25 cellular contexts compared by ENCODE assay signal in genomic region chr10:116216676-116217075, GRCh38. TPM values are rescaled to one million over a fixed set of nuclear protein-coding genes. Genes with fewer than 3 reads are reported as not detected.
A peak's percentile ranks its signal among the peaks of the same experiment; 100 is the strongest.
DNase-seq lines count a peak whose midpoint lies in the region; ATAC-seq and TF ChIP-seq lines count a peak whose summit lies in the region.
"Had no signal": no experiment of that assay in that cellular context is flagged by ENCODE, and none has a peak within 500 bp of the region (broad histone marks: within the 10 kb centered on the region; RNA-seq: fewer than 3 reads in every experiment).

No MANE protein-coding gene starts in this region.

- ATAC-seq in GM19395 (IDR thresholded peaks at IDR 0.05; ENCODE audit: unreplicated experiment) (no peak), HG03342 (IDR thresholded peaks at IDR 0.05; ENCODE audit: unreplicated experiment) (no peak)
- ATAC-seq: A549, GM23338, HCT116, SK-N-SH treated with all-trans-retinoic acid at 6 μM for 48 hours had no signal

- H3K36me3 ChIP-seq in HEK293 (ENCODE audit: control insufficient read depth in 2 of 2, insufficient read depth in 1 of 2, low read length in 2 of 2), result no peaks in the 10 kb centered on the region
- H3K36me3 ChIP-seq: MG63 had no signal

- H3K4me1 ChIP-seq in HEK293 (ENCODE audit: control insufficient read depth, insufficient read depth, low read length), result peaks cover 10% of the 10 kb centered on the region
- H3K4me1 ChIP-seq: A549 had no signal

- no peaks in the 10 kb centered on the region for H3K9me3 ChIP-seq in HEK293 (ENCODE audit: control insufficient read depth, insufficient read depth, low read depth, low read length)
- H3K9me3 ChIP-seq: A549, MG63 had no signal

- DNase-seq in astrocyte of the hippocampus (ENCODE audit: low read depth, low spot score) (peak; percentile 8), kidney glomerular epithelial cell (lab: John Stamatoyannopoulos, UW) (peak; percentile 35), myocyte (ENCODE audit: low read depth) (peak; percentile 8), NCI-H1092 (lab: John Stamatoyannopoulos, UW) (no peak)
- DNase-seq in activated CD4-positive, alpha-beta T cell treated with anti-CD3 and anti-CD28 coated beads, Interleukin-2, amount 50 U/mL, for 4 hours, result no peak
- DNase-seq: C1 segment of cervical spinal cord; CD8-positive, alpha-beta memory T cell; MG63; NCI-H1092 treated with DMSO at 0.1 percent for 48 hours; NCI-H1694; NCI-H2081 treated with DMSO at 0.1 percent for 48 hours; NCI-H2227 treated with DMSO at 0.1 percent for 48 hours; NCI-H510A treated with DMSO at 0.1 percent for 48 hours; NCI-H774; OCI-M1; RPMI8226; SIG-M5 had no signal

- no peak for TF ChIP-seq CTCF in HEK293 (tag by site-specific recombination; IDR thresholded peaks at IDR 0.05)

- no peak overlapping the region for H3K27ac ChIP-seq in HEK293 (ENCODE audit: extremely low read depth, low read depth, low read length)
- H3K27ac ChIP-seq: A549, KMS-11 had no signal

- POLR2A ChIA-PET in HEK293 (lab: Yijun Ruan, JAX), result no interaction called here

- no peak overlapping the region for H3K4me3 ChIP-seq in HEK293 (ENCODE audit: low read depth, low read length)
- H3K4me3 ChIP-seq: A549, GM23338, MG63 had no signal

- CTCF ChIA-PET in HEK293 (lab: Yijun Ruan, JAX), result interaction anchor here (1.2 kb wide), 1 partner anchor 417 kb away, joined by 3 read pairs; no protein-coding TSS in a partner anchor

TF ChIP-seq in HEK293, 187 proteins besides CTCF, POLR2A, EP300 and RAD21:
- TF ChIP-seq ZSCAN18 (tag by site-specific recombination; IDR thresholded peaks at IDR 0.05), result no peak
- TF ChIP-seq MZF1 (tag by site-specific recombination; IDR thresholded peaks at IDR 0.05; ENCODE audit: borderline replicate concordance), result 0 out of 2 replicates have a peak, but pooled peaks have one; percentile 42
- TF ChIP-seq ZNF311 (tag by site-specific recombination; IDR thresholded peaks at IDR 0.05; ENCODE audit: borderline replicate concordance), result no peak

RNA-seq across cellular contexts. Expression of gene GFRA1, which starts 56.3 kb away (rescaled TPM):
- 11.1 and 12.9 TPM in 2 replicates for total RNA-seq in myocyte
- polyA plus RNA-seq in myocyte (2012), result 31.2 TPM
- total RNA-seq: CD8-positive, alpha-beta memory T cell had no signal
- polyA plus RNA-seq: CD8-positive, alpha-beta memory T cell had no signal

Comparison
In these comparisons a context has a peak if more than half of its experiments do, and no peak if none do; other contexts are left out.
1. DNase-seq: peak in astrocyte of the hippocampus (single experiment), kidney glomerular epithelial cell (single experiment) and myocyte (single experiment); none in activated CD4-positive, alpha-beta T cell treated with anti-CD3 and anti-CD28 coated beads, Interleukin-2, amount 50 U/mL, for 4 hours (0 of 2) and NCI-H1092 (single experiment).